1 cellular context compared by ENCODE assay signal in the genomic region with DNA sequence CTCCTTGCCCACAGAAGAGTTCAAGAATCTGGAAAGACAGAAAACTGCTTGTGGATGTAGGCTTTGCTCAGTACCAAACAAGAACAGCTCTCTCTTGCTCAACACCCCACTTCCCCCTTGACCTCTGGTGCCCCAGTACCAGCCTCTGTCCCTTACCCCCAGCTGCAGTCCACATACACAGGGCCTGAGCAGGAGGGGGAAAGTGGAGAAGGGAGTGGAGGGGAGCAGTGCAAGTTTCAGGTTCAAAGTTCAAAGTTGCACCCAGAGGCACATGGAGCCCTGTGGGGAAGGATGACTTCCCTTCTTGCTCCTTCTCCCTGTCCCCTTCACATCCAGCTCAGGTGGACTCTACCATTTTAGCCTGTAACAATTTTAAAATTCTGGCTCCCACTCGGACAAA.
TF ChIP-seq lines count a peak whose summit lies in the region.

No MANE protein-coding gene starts in this region.

TF ChIP-seq in H1, 55 proteins besides CTCF, POLR2A, EP300 and RAD21 (continued from another document):
- no peak for TF ChIP-seq JUND (IDR thresholded peaks at IDR 0.05; ENCODE audit: low read length)
- TF ChIP-seq RXRA (IDR thresholded peaks at IDR 0.05; ENCODE audit: insufficient read depth, low read depth, low read length): no peak
- no peak for TF ChIP-seq E2F6 (IDR thresholded peaks at IDR 0.05)
- TF ChIP-seq SRF (IDR thresholded peaks at IDR 0.05; ENCODE audit: low read depth, low read length): no peak
- no peak for TF ChIP-seq SIN3A (conservative IDR thresholded peaks at IDR 0.05 in 1 of 2, IDR thresholded peaks at IDR 0.05 in 1 of 2; ENCODE audit: low read depth in 1 of 2, low read length in 2 of 2)
- TF ChIP-seq PHF8 (conservative IDR thresholded peaks at IDR 0.05; ENCODE audit: low read depth, low read length): no peak
- TF ChIP-seq BCL11A (IDR thresholded peaks at IDR 0.05; ENCODE audit: low read depth in 2 of 2, low read length in 2 of 2): no peak
- no peak for TF ChIP-seq FOSL1 (IDR thresholded peaks at IDR 0.05; ENCODE audit: insufficient read depth, low read depth, low read length)
- TF ChIP-seq BRCA1 (IDR thresholded peaks at IDR 0.05; ENCODE audit: low read depth, low read length): no peak
- TF ChIP-seq CREB1 (IDR thresholded peaks at IDR 0.05): no peak
- TF ChIP-seq, protein P1, sequence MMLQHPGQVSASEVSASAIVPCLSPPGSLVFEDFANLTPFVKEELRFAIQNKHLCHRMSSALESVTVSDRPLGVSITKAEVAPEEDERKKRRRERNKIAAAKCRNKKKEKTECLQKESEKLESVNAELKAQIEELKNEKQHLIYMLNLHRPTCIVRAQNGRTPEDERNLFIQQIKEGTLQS (IDR thresholded peaks at IDR 0.05; ENCODE audit: insufficient read depth, low read depth, low read length): no peak
TF ChIP-seq in H1: peak in this region for 0.
